9 cellular contexts compared by ENCODE assay signal in the genomic region with DNA sequence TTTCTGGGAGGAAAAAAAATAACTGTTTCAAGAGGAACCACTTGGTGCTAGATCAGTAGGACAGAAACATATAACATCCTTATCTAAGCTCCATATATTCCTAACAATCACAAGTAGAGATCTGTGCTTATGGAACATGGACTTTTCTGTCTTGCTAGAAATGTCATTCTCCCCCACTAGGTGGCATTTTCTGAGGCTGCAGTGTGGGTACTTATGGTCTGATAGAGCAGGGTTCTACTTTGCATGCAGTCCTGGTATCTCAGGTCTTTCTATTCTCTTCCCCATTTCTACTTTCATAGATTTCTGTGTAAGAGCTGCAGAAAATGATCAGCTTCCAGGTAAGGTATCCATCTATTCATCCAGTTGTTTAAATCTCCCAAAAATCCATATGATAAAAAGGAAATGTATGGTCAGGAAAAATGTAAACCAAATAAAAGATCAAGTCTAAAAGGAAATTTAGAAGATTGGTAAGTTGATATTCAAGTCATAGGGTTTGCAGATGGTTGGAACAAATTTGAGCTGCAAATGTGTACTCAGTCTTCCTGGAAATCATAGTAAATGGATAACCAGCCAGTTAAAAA. TPM values are rescaled to one million over a fixed set of nuclear protein-coding genes. Genes with fewer than 3 reads are reported as not detected.
A peak's percentile ranks its signal among the peaks of the same experiment; 100 is the strongest.
DNase-seq lines count a peak whose midpoint lies in the region; ATAC-seq, FAIRE-seq and TF ChIP-seq lines count a peak whose summit lies in the region.
"Had no signal": no experiment of that assay in that cellular context is flagged by ENCODE, and none has a peak within 500 bp of the region (broad histone marks: within the 10 kb centered on the region; RNA-seq: fewer than 3 reads in every experiment).

No MANE protein-coding gene starts in this region.

- H3K27me3 ChIP-seq in adrenal gland (no peaks in the 10 kb centered on the region), keratinocyte (ENCODE audit: control insufficient read depth, extremely low read depth, insufficient read depth, low read length) (no peaks in the 10 kb centered on the region)

- no peaks in the 10 kb centered on the region for H4K20me1 ChIP-seq in keratinocyte (ENCODE audit: control insufficient read depth, extremely low read depth, insufficient read depth, low read length)

- H3K4me3 ChIP-seq in adrenal gland (no peak overlapping the region), keratinocyte (ENCODE audit: control insufficient read depth in 2 of 3, extremely low read depth in 1 of 3, insufficient read depth in 2 of 3, low read depth in 1 of 3, low read length in 3 of 3) (no peak overlapping the region)

- no peak overlapping the region for H2AFZ ChIP-seq in keratinocyte (ENCODE audit: control insufficient read depth, low read length)

- peak; percentile 33 to 57 (median 44) for TF ChIP-seq CTCF in adrenal gland (IDR thresholded peaks at IDR 0.05)
- peak; percentile 66 to 73 (median 66) for TF ChIP-seq CTCF in keratinocyte (optimal IDR thresholded peaks at IDR 0.05 in 1 of 3, IDR thresholded peaks at IDR 0.05 in 1 of 3, conservative IDR thresholded peaks at IDR 0.05 in 1 of 3; ENCODE audit: extremely low read depth in 1 of 3, insufficient read depth in 2 of 3, low read length in 3 of 3)

- H3K4me2 ChIP-seq in keratinocyte (ENCODE audit: control insufficient read depth, extremely low read depth, insufficient read depth, low read depth, low read length), result peak overlapping the region; percentile 96

- peak; percentile 45 for DNase-seq in NCI-H1436 (lab: John Stamatoyannopoulos, UW)
- DNase-seq in NCI-H1436 treated with DMSO at 0.1 percent for 48 hours (lab: John Stamatoyannopoulos, UW), result no peak
- peak; percentile 59 for DNase-seq in HT-29 (ENCODE audit: low spot score)
- peak; percentile 66 for DNase-seq in NOMO-1 treated with DMSO at 0.1 percent for 48 hours (lab: John Stamatoyannopoulos, UW; ENCODE audit: unreplicated experiment)
- DNase-seq in adrenal gland, result peak in 1 of 7 donors; percentile 8
- no peak for DNase-seq in keratinocyte (ENCODE audit: low read depth, low spot score)
- DNase-seq in stromal cell of bone marrow (ENCODE audit: low read depth), result peak; percentile 24

- no peak for ATAC-seq in HG02642 (IDR thresholded peaks at IDR 0.05; ENCODE audit: poor library complexity, unreplicated experiment)

- H3K79me2 ChIP-seq in keratinocyte (ENCODE audit: control insufficient read depth, insufficient read depth, low read length), result no peaks in the 10 kb centered on the region

- H3K36me3 ChIP-seq in adrenal gland (replicated peaks in 1 of 2) (no peaks in the 10 kb centered on the region), keratinocyte (ENCODE audit: control insufficient read depth in 2 of 2, extremely low read depth in 1 of 2, insufficient read depth in 2 of 2, low read length in 2 of 2) (no peaks in the 10 kb centered on the region)

- no peaks in the 10 kb centered on the region for H3K9me1 ChIP-seq in keratinocyte (ENCODE audit: control insufficient read depth, extremely low read depth, insufficient read depth, low read length)

- H3K9me3 ChIP-seq in adrenal gland (replicated peaks in 1 of 3) (no peaks in the 10 kb centered on the region), keratinocyte (ENCODE audit: control insufficient read depth, low read depth, low read length) (no peaks in the 10 kb centered on the region)

- intact Hi-C loops in adrenal gland (cut with DNase I), result no loop called here

- H3K27ac ChIP-seq in adrenal gland (peak overlapping the region in 1 of 5 donors; percentile 85), keratinocyte (ENCODE audit: control insufficient read depth, insufficient read depth, low read length) (no peak overlapping the region)

- H3K9ac ChIP-seq in keratinocyte (ENCODE audit: control insufficient read depth, extremely low read depth, insufficient read depth, low read length), result no peak overlapping the region

- TF ChIP-seq POLR2A in adrenal gland (IDR thresholded peaks at IDR 0.05), result no peak

- FAIRE-seq in keratinocyte (lab: Jason Lieb, UNC), result peak; percentile 79
- FAIRE-seq: endometrium had no signal

- dilution Hi-C loops in keratinocyte (cut with MboI; ENCODE audit: extremely low pct_ligation_motif_present, low sequenced_read_pairs), result no loop called here

- H3K4me1 ChIP-seq in adrenal gland (replicated peaks in 1 of 2), result peaks cover 16 to 20% of the 10 kb centered on the region in 2 donors
- peaks cover 5% of the 10 kb centered on the region for H3K4me1 ChIP-seq in keratinocyte (ENCODE audit: control insufficient read depth, extremely low read depth, insufficient read depth, low read length)

RNA-seq across cellular contexts. Expression of a gene that starts 1.5 kb away (rescaled TPM):
- total RNA-seq in HT-29 (2014; rRNA removed; shearing (Covaris generic)), result 1.2 and 1.4 TPM in 2 replicates
- 10 to 100 TPM in 1 of 8 donors, 1 to 10 TPM in 7; 1.4 to 10.1 (median 7.5) TPM for total RNA-seq in adrenal gland
- polyA plus RNA-seq in adrenal gland, result 10 to 100 TPM in 1 of 3 donors, 1 to 10 TPM in 2; 4.4 to 12.2 (median 5.0) TPM
- polyA plus RNA-seq in keratinocyte, result 1.7 to 2.8 TPM (median 2.2 TPM) in 3 replicates
- 1.6 TPM for polyA plus RNA-seq in keratinocyte (2011; ENCODE audit: low read depth)
- polyA plus RNA-seq in keratinocyte (2011; cell fraction: cytosol; rRNA removed), result 1.2 and 1.7 TPM in 2 replicates
- polyA plus RNA-seq in keratinocyte (2011; cell fraction: nucleus; rRNA removed), result 2.3 and 4.0 TPM in 2 replicates
- 1.2 and 1.7 TPM in 2 replicates for polyA plus RNA-seq in keratinocyte (2012; ENCODE audit: low replicate concordance)
- 0.43 to 4.7 TPM (median 2.7 TPM) in 3 replicates for polyA minus RNA-seq in keratinocyte
- not detected for polyA minus RNA-seq in keratinocyte (2011; cell fraction: cytosol; rRNA and poly(A)+ RNA removed)
- 0.53 and 5.2 TPM in 2 replicates for polyA minus RNA-seq in keratinocyte (2011; cell fraction: nucleus; rRNA and poly(A)+ RNA removed)

RNA-seq across cellular contexts. Expression of a gene that starts 24.4 kb away (rescaled TPM):
- total RNA-seq in HT-29 (2014; rRNA removed; shearing (Covaris generic)), result 7.7 and 8.7 TPM in 2 replicates
- 10 to 100 TPM in 1 of 8 donors, 1 to 10 TPM in 7; 1.8 to 10.6 (median 7.0) TPM for total RNA-seq in adrenal gland
- polyA plus RNA-seq in adrenal gland, result 1 to 10 TPM; 4.7 to 8.3 (median 8.2) TPM
- polyA plus RNA-seq in keratinocyte, result 8.5 to 9.9 TPM (median 8.6 TPM) in 3 replicates
- polyA plus RNA-seq in keratinocyte (2011; ENCODE audit: low read depth), result 2.3 TPM
- polyA plus RNA-seq in keratinocyte (2011; cell fraction: cytosol; rRNA removed), result 5.6 and 7.5 TPM in 2 replicates
- polyA plus RNA-seq in keratinocyte (2011; cell fraction: nucleus; rRNA removed), result 13.4 and 14.0 TPM in 2 replicates
- 4.2 and 7.1 TPM in 2 replicates for polyA plus RNA-seq in keratinocyte (2012; ENCODE audit: low replicate concordance)
- 1.3 to 7.8 TPM (median 5.0 TPM) in 3 replicates for polyA minus RNA-seq in keratinocyte
- 7.5 TPM for polyA minus RNA-seq in keratinocyte (2011; cell fraction: cytosol; rRNA and poly(A)+ RNA removed)
- 3.7 and 7.2 TPM in 2 replicates for polyA minus RNA-seq in keratinocyte (2011; cell fraction: nucleus; rRNA and poly(A)+ RNA removed)

RNA-seq across cellular contexts. Expression of a gene that starts 55.8 kb away (rescaled TPM):
- total RNA-seq in HT-29 (2014; rRNA removed; shearing (Covaris generic)), result 0.20 and 0.37 TPM in 2 replicates
- total RNA-seq in adrenal gland, result 1 to 10 TPM in 7 of 8 donors, under 1 TPM in 1; 0.18 to 2.5 (median 1.7) TPM
- polyA plus RNA-seq in adrenal gland, result 1 to 10 TPM; 2.5 to 3.2 (median 2.9) TPM
- polyA plus RNA-seq in keratinocyte, result 2.2 to 3.5 TPM (median 2.3 TPM) in 3 replicates
- polyA plus RNA-seq in keratinocyte (2011; ENCODE audit: low read depth), result 0.85 TPM
- 2.1 and 3.1 TPM in 2 replicates for polyA plus RNA-seq in keratinocyte (2011; cell fraction: cytosol; rRNA removed)
- polyA plus RNA-seq in keratinocyte (2011; cell fraction: nucleus; rRNA removed), result 2.6 and 3.5 TPM in 2 replicates
- polyA plus RNA-seq in keratinocyte (2012; ENCODE audit: low replicate concordance), result 1.7 and 2.1 TPM in 2 replicates
- 0.89 to 2.7 TPM (median 1.0 TPM) in 3 replicates for polyA minus RNA-seq in keratinocyte
- polyA minus RNA-seq in keratinocyte (2011; cell fraction: cytosol; rRNA and poly(A)+ RNA removed), result 0.58 TPM
- 0.42 and 1.4 TPM in 2 replicates for polyA minus RNA-seq in keratinocyte (2011; cell fraction: nucleus; rRNA and poly(A)+ RNA removed)

Comparison
In these comparisons a context has a peak if more than half of its experiments do, and no peak if none do; other contexts are left out.
1. DNase-seq: peak in NCI-H1436 (single experiment), HT-29 (single experiment), NOMO-1 treated with DMSO at 0.1 percent for 48 hours (single experiment) and stromal cell of bone marrow (single experiment); none in NCI-H1436 treated with DMSO at 0.1 percent for 48 hours (single experiment) and keratinocyte (single experiment).